1 cellular context compared by ENCODE assay signal in the genomic region with DNA sequence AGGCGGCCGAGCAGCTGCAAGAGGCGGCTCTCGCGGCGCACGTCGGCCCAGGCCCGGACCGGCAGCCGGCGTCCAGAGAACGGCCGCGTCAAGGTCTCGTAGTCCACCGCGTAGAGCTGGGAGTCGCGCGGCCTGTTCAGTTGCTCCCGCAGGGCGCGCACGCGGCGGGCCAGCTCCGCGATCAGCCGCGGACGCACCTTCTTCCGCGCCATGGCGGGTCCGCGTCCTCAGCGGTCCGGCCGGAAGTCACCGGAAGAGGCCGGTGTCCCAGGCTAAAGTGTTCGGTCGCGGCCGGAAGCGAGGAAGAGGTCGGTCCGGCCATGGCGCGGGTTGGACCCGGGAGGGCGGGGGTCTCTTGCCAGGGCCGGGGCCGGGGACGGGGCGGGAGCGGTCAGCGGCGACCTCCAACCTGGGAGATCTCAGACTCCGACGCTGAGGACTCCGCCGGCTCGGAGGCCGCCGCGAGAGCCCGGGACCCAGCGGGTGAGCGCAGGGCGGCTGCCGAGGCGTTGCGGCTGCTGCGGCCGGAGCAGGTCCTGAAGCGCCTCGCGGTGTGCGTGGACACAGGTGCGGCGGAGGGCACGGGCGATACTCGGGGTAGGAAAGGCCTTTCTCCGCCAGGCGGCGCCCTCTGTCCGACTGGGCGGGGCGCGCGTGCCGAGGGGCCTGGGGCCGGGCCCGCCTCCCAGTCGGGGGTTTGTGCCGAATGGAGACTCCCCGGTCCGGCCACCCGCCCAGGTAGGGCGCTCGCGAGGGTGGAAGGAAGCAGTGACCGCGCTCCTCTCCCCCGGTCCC.
TF ChIP-seq lines count a peak whose summit lies in the region.

A gene (minus strand): TSS at position 227 of the 795 bp plus-strand sequence. CDS start 15 bp downstream, at position 212.

TF ChIP-seq in H1, 55 proteins besides CTCF, POLR2A, EP300 and RAD21 (continued from another document):
- TF ChIP-seq CBX8 (IDR thresholded peaks at IDR 0.05; ENCODE audit: borderline replicate concordance, low read depth, low read length) = no peak
